ENCODE assay signal across 10 cellular contexts in genomic region chr2:2229898-2230817, GRCh38.
DNase-seq lines count a peak whose midpoint lies in the region; ATAC-seq and TF ChIP-seq lines count a peak whose summit lies in the region.
"Had no signal": no experiment of that assay in that cellular context is flagged by ENCODE, and none has a peak within 500 bp of the region (broad histone marks: within the 10 kb centered on the region; RNA-seq: fewer than 3 reads in every experiment).

No MANE protein-coding gene starts in this region.

- no peak overlapping the region for H3K18ac ChIP-seq in H9 (ENCODE audit: insufficient read length, low read depth, low read length)

- H3K23me2 ChIP-seq in H9 (ENCODE audit: insufficient read length, low read depth, low read length, poor library complexity, severe bottlenecking), result no peaks in the 10 kb centered on the region

- peaks cover 0 to under 1% of the 10 kb centered on the region in 2 experiments; a peak in 1 of 5 replicates for H3K9me3 Mint-ChIP-seq in H9
- H3K9me3 Mint-ChIP-seq in chondrocyte (ENCODE audit: low read depth), result peaks cover 8% of the 10 kb centered on the region
- peaks cover 4% of the 10 kb centered on the region for H3K9me3 Mint-ChIP-seq in osteocyte (ENCODE audit: unreplicated experiment)
- H3K9me3 Mint-ChIP-seq: dendritic cell treated with granulocyte-macrophage colony-stimulating factor and Interleukin-4, amounts not matched to agents 40 ng/mL and 50 ng/mL, for 4 days had no signal

- no peak overlapping the region for H3K56ac ChIP-seq in H9 (ENCODE audit: insufficient read length, low read depth, low read length)

- no peak overlapping the region for H3K9ac ChIP-seq in H9 (ENCODE audit: extremely low read depth, insufficient read length, low read length)

- no peak overlapping the region; a peak in 1 of 7 replicates for H3K27ac Mint-ChIP-seq in H9
- no peak overlapping the region for H3K27ac Mint-ChIP-seq in chondrocyte (ENCODE audit: unreplicated experiment)
- H3K27ac Mint-ChIP-seq in osteocyte (ENCODE audit: unreplicated experiment), result no peak overlapping the region
- H3K27ac Mint-ChIP-seq: dendritic cell treated with granulocyte-macrophage colony-stimulating factor and Interleukin-4, amounts not matched to agents 40 ng/mL and 50 ng/mL, for 4 days had no signal

- H3K4me2 ChIP-seq in H9 (ENCODE audit: insufficient read depth, insufficient read length, low read length), result no peak overlapping the region

- H2BK15ac ChIP-seq in H9 (ENCODE audit: low read depth, low read length), result no peak overlapping the region

- H3T11ph ChIP-seq in H9 (ENCODE audit: low read length), result no peak overlapping the region

- H3K27me3 ChIP-seq in H9 (ENCODE audit: insufficient read depth, low read length), result no peaks in the 10 kb centered on the region

- H3K27me3 Mint-ChIP-seq in H9 (ENCODE audit: low read depth), result peaks cover 2% of the 10 kb centered on the region; the same call in 1 of the 2 replicates
- peaks cover 5% of the 10 kb centered on the region for H3K27me3 Mint-ChIP-seq in chondrocyte (ENCODE audit: low read depth)
- H3K27me3 Mint-ChIP-seq in osteocyte (ENCODE audit: unreplicated experiment), result no peaks in the 10 kb centered on the region
- H3K27me3 Mint-ChIP-seq: dendritic cell treated with granulocyte-macrophage colony-stimulating factor and Interleukin-4, amounts not matched to agents 40 ng/mL and 50 ng/mL, for 4 days had no signal

- ATAC-seq in HG03378 (IDR thresholded peaks at IDR 0.05; ENCODE audit: unreplicated experiment), result no peak
- ATAC-seq in HG02840 (IDR thresholded peaks at IDR 0.05; ENCODE audit: low FRiP score, unreplicated experiment), result no peak

- no peaks in the 10 kb centered on the region for H3K9me3 ChIP-seq in H9 (ENCODE audit: control insufficient read depth, low read depth, low read length)

- H2BK5ac ChIP-seq in H9 (ENCODE audit: insufficient read length, low read length), result no peak overlapping the region

- no peak for DNase-seq in H9
- DNase-seq in NCI-H446 treated with DMSO at 0.1 percent for 48 hours (lab: John Stamatoyannopoulos, UW), result peak; percentile 14
- no peak for DNase-seq in chondrocyte (ENCODE audit: low spot score)
- no peak for DNase-seq in osteocyte (ENCODE audit: extremely low spot score, unreplicated experiment)
- DNase-seq in stimulated activated CD4-positive, alpha-beta T cell treated with anti-CD3 and anti-CD28 coated beads, Interleukin-4, amount 100 ng/mL, for 1 hour, result no peak
- no peak for DNase-seq in activated naive CD4-positive, alpha-beta T cell treated with Interleukin-2 at 50 U/mL for 16 hours
- DNase-seq: Karpas-422 had no signal

- WGBS in H9 (ENCODE audit: extremely low coverage, insufficient read length, low lambda C conversion rate), result 100% methylated on average over 1 of the region's 18 CpGs

- no peak overlapping the region for H2BK12ac ChIP-seq in H9 (ENCODE audit: insufficient read length, low read depth, low read length)

- H2BK20ac ChIP-seq in H9 (ENCODE audit: low read depth, low read length, poor library complexity, severe bottlenecking), result no peak overlapping the region

- no peak overlapping the region for H3K27ac ChIP-seq in H9 (ENCODE audit: insufficient read length, low read depth, low read length)

- peak; percentile 41; the same call in 2 of the 3 replicates for TF ChIP-seq CTCF in H9 (conservative IDR thresholded peaks at IDR 0.05)
- TF ChIP-seq CTCF in chondrocyte (IDR thresholded peaks at IDR 0.05), result peak; percentile 71
- TF ChIP-seq CTCF in osteocyte (IDR thresholded peaks at IDR 0.05), result peak; percentile 16

- no peak overlapping the region for H4K8ac ChIP-seq in H9 (replicated peaks; ENCODE audit: insufficient read length, low read depth, low read length)

- H4K20me1 ChIP-seq in H9 (ENCODE audit: control insufficient read depth, insufficient read depth, insufficient read length), result no peaks in the 10 kb centered on the region

- no peaks in the 10 kb centered on the region for H3K79me2 ChIP-seq in H9 (ENCODE audit: insufficient read depth, low read length)

- H3K4me1 ChIP-seq in H9 (ENCODE audit: insufficient read depth, low read length), result no peaks in the 10 kb centered on the region

- H3K36me3 Mint-ChIP-seq in H9 (ENCODE audit: insufficient read depth in 1 of 3, low read depth in 3 of 3) (no peaks in the 10 kb centered on the region; a peak in 1 of 7 replicates), chondrocyte (ENCODE audit: low read depth) (no peaks in the 10 kb centered on the region), osteocyte (ENCODE audit: unreplicated experiment) (no peaks in the 10 kb centered on the region)

- H3K4me1 Mint-ChIP-seq in H9, result peaks cover 2 to 4% of the 10 kb centered on the region in 2 experiments
- no peaks in the 10 kb centered on the region for H3K4me1 Mint-ChIP-seq in chondrocyte (ENCODE audit: low read depth)
- no peaks in the 10 kb centered on the region for H3K4me1 Mint-ChIP-seq in osteocyte (ENCODE audit: unreplicated experiment)

- H3K4ac ChIP-seq in H9 (ENCODE audit: low read depth, low read length), result no peak overlapping the region

- no peak overlapping the region for H4K5ac ChIP-seq in H9 (ENCODE audit: insufficient read length, low read depth, low read length)

- H4K91ac ChIP-seq in H9 (ENCODE audit: insufficient read length, low read depth, low read length), result no peak overlapping the region

- no peak overlapping the region for H2AFZ ChIP-seq in H9 (ENCODE audit: low read length)

- no peaks in the 10 kb centered on the region for H3K79me1 ChIP-seq in H9 (ENCODE audit: insufficient read depth, low read depth, low read length, poor library complexity, severe bottlenecking)

- H3K14ac ChIP-seq in H9 (ENCODE audit: insufficient read depth, low read length), result no peak overlapping the region

- H3K4me3 Mint-ChIP-seq in H9, result no peak overlapping the region
- H3K4me3 Mint-ChIP-seq in chondrocyte (ENCODE audit: unreplicated experiment), result no peak overlapping the region
- H3K4me3 Mint-ChIP-seq in osteocyte (ENCODE audit: unreplicated experiment), result no peak overlapping the region
- H3K4me3 Mint-ChIP-seq: dendritic cell treated with granulocyte-macrophage colony-stimulating factor and Interleukin-4, amounts not matched to agents 40 ng/mL and 50 ng/mL, for 4 days had no signal

- no peak overlapping the region for H2BK120ac ChIP-seq in H9 (ENCODE audit: low read depth, low read length, poor library complexity, severe bottlenecking)

- H2AK5ac ChIP-seq in H9 (ENCODE audit: insufficient read length, low read length), result no peak overlapping the region

- no peak overlapping the region for H3K23ac ChIP-seq in H9 (ENCODE audit: insufficient read length, low read depth, low read length)

Comparison
In these comparisons a context has a peak if more than half of its experiments do, and no peak if none do; other contexts are left out.
1. CTCF ChIP-seq: peak in every context shown above with its lines; median percentile 71 in chondrocyte; 41 in H9; 16 in osteocyte.